2 cellular contexts compared by ENCODE assay signal in the genomic region with DNA sequence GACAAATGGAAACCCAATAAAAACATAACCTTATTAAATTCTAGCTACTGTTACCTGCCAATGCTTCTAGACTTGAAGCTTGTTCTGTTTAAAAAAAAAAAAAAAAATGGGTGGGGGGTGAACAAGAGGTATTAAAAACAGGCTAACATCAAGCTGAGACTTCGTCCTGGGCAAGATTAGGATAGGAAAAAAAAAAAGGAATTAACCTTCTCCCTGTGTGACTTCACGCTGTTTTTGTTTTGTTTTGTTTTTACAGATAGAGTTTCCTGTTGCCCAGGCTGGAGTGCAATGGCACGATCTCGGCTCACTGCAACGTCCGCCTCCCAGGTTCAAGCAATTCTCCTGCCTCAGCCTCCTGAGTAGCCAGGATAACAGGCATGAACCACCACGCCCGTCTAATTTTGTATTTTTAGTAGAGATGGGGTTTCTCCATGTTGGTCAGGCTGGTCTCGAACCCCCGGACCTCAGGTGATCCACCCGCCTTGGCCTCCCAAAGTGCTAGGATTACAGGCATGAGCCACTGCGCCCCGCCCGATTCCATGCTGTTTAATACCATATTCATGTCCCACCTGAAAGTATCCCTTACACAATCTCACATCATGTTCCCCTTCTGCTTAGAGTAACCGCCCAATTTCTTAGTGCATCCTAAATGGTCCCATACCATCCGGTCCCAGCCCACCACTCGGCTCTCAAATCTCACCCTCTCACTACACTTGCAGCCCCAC.
TF ChIP-seq lines count a peak whose summit lies in the region.

No MANE protein-coding gene starts in this region.

TF ChIP-seq in A549, 52 proteins besides CTCF, POLR2A, EP300 and RAD21:
- TF ChIP-seq MAZ (IDR thresholded peaks at IDR 0.05; ENCODE audit: borderline replicate concordance, low read depth, low read length) (no peak), MAFK (IDR thresholded peaks at IDR 0.05; ENCODE audit: partially characterized antibody) (no peak), CHD2 (IDR thresholded peaks at IDR 0.05; ENCODE audit: low read length, partially characterized antibody) (no peak), NFE2L2 (conservative IDR thresholded peaks at IDR 0.05; ENCODE audit: low read length) (no peak), RARB (CRISPR knock-in tag; IDR thresholded peaks at IDR 0.05) (no peak), TFCP2L1 (CRISPR knock-in tag; IDR thresholded peaks at IDR 0.05) (no peak)
- TF ChIP-seq, protein P1, sequence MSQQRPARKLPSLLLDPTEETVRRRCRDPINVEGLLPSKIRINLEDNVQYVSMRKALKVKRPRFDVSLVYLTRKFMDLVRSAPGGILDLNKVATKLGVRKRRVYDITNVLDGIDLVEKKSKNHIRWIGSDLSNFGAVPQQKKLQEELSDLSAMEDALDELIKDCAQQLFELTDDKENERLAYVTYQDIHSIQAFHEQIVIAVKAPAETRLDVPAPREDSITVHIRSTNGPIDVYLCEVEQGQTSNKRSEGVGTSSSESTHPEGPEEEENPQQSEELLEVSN (IDR thresholded peaks at IDR 0.05; ENCODE audit: borderline replicate concordance, low read depth): no peak
- TF ChIP-seq, protein P2, sequence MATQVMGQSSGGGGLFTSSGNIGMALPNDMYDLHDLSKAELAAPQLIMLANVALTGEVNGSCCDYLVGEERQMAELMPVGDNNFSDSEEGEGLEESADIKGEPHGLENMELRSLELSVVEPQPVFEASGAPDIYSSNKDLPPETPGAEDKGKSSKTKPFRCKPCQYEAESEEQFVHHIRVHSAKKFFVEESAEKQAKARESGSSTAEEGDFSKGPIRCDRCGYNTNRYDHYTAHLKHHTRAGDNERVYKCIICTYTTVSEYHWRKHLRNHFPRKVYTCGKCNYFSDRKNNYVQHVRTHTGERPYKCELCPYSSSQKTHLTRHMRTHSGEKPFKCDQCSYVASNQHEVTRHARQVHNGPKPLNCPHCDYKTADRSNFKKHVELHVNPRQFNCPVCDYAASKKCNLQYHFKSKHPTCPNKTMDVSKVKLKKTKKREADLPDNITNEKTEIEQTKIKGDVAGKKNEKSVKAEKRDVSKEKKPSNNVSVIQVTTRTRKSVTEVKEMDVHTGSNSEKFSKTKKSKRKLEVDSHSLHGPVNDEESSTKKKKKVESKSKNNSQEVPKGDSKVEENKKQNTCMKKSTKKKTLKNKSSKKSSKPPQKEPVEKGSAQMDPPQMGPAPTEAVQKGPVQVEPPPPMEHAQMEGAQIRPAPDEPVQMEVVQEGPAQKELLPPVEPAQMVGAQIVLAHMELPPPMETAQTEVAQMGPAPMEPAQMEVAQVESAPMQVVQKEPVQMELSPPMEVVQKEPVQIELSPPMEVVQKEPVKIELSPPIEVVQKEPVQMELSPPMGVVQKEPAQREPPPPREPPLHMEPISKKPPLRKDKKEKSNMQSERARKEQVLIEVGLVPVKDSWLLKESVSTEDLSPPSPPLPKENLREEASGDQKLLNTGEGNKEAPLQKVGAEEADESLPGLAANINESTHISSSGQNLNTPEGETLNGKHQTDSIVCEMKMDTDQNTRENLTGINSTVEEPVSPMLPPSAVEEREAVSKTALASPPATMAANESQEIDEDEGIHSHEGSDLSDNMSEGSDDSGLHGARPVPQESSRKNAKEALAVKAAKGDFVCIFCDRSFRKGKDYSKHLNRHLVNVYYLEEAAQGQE (IDR thresholded peaks at IDR 0.05): no peak

TF ChIP-seq in HCT116, 20 proteins besides CTCF, POLR2A, EP300 and RAD21:
- TF ChIP-seq ZFX (IDR thresholded peaks at IDR 0.05): no peak
- no peak for TF ChIP-seq CBX3 (IDR thresholded peaks at IDR 0.05; ENCODE audit: low read depth)
- no peak for TF ChIP-seq JUND (IDR thresholded peaks at IDR 0.05)
- TF ChIP-seq SIN3A (IDR thresholded peaks at IDR 0.05; ENCODE audit: low read depth): no peak
- no peak for TF ChIP-seq POLR2AphosphoS5 (IDR thresholded peaks at IDR 0.05; ENCODE audit: low read depth, low read length)
- no peak for TF ChIP-seq ZNF274 (IDR thresholded peaks at IDR 0.05; ENCODE audit: low read depth, low read length)
- TF ChIP-seq, protein P3, sequence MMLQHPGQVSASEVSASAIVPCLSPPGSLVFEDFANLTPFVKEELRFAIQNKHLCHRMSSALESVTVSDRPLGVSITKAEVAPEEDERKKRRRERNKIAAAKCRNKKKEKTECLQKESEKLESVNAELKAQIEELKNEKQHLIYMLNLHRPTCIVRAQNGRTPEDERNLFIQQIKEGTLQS (IDR thresholded peaks at IDR 0.05): no peak
- no peak for TF ChIP-seq TCF7L2 (IDR thresholded peaks at IDR 0.05; ENCODE audit: borderline replicate concordance, extremely low read depth, insufficient read depth, insufficient read length)
- no peak for TF ChIP-seq EZH2phosphoT487 (IDR thresholded peaks at IDR 0.05; ENCODE audit: borderline replicate concordance)
- TF ChIP-seq EZH2 (IDR thresholded peaks at IDR 0.05): no peak
- TF ChIP-seq SP1 (IDR thresholded peaks at IDR 0.05; ENCODE audit: low read depth): no peak
- TF ChIP-seq CEBPB (IDR thresholded peaks at IDR 0.05; ENCODE audit: low read depth): no peak
- TF ChIP-seq, protein P4, sequence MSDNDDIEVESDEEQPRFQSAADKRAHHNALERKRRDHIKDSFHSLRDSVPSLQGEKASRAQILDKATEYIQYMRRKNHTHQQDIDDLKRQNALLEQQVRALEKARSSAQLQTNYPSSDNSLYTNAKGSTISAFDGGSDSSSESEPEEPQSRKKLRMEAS (IDR thresholded peaks at IDR 0.05): no peak
- no peak for TF ChIP-seq FOSL1 (IDR thresholded peaks at IDR 0.05; ENCODE audit: low read depth)
- TF ChIP-seq EGR1 (IDR thresholded peaks at IDR 0.05; ENCODE audit: low read depth): no peak
- TF ChIP-seq SRF (IDR thresholded peaks at IDR 0.05; ENCODE audit: low read depth): no peak
TF ChIP-seq in HCT116: peak in this region for 0.
